ENCODE assay signal across 15 cellular contexts in the genomic region with DNA sequence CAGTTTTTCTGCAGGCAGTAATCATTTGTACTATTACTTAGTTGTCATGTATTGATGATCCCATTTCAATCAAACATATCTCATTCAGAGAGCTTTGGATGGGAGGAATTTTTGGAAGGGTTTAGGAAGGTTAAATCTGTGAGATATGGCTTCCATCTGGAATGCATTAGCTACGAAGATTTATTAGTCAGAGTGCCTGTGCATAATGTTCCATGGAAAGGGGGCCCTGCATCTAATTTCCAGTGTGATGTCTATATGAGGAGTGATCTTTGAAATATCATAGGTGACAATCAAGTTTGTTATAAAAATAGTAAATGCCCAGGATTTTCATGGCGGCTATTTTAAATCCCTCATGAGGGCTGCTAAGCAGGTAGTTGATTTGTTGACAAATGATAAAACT.
"Had no signal": no experiment of that assay in that cellular context is flagged by ENCODE, and none has a peak within 500 bp of the region (broad histone marks: within the 10 kb centered on the region; RNA-seq: fewer than 3 reads in every experiment).

No MANE protein-coding gene starts in this region.

- H3K36me3 ChIP-seq: esophagus squamous epithelium, heart left ventricle, right atrium auricular region, sigmoid colon had no signal

- DNase-seq: esophagus squamous epithelium; foreskin melanocyte; heart left ventricle; hippocampal formation; kidney glomerular epithelial cell; mammary epithelial cell; naive thymus-derived CD4-positive, alpha-beta T cell; sigmoid colon; stimulated activated CD4-positive, alpha-beta T cell treated with anti-CD3 and anti-CD28 coated beads, Interleukin-2, amount 100 ng/mL, for 24 hours; stimulated activated naive CD4-positive, alpha-beta T cell treated with Interleukin-2 at 50 U/mL for 16 hours; trophoblast cell had no signal

- H3K36me3 Mint-ChIP-seq: naive thymus-derived CD4-positive, alpha-beta T cell had no signal

- H3K4me3 ChIP-seq: esophagus squamous epithelium, heart left ventricle, right atrium auricular region, sigmoid colon, skin epidermis had no signal

- H3K27ac Mint-ChIP-seq: dendritic cell treated with granulocyte-macrophage colony-stimulating factor and Interleukin-4, amounts not matched to agents 40 ng/mL and 50 ng/mL, for 4 days; naive thymus-derived CD4-positive, alpha-beta T cell had no signal

- H3K9me3 ChIP-seq: esophagus squamous epithelium, heart left ventricle, right atrium auricular region, sigmoid colon had no signal

- H3K9me3 Mint-ChIP-seq: dendritic cell treated with granulocyte-macrophage colony-stimulating factor and Interleukin-4, amounts not matched to agents 40 ng/mL and 50 ng/mL, for 4 days had no signal

- ATAC-seq: heart left ventricle; left lobe of liver; naive thymus-derived CD4-positive, alpha-beta T cell had no signal

- H3K27ac ChIP-seq: esophagus squamous epithelium, heart left ventricle, right atrium auricular region, sigmoid colon, skin epidermis had no signal

- H3K4me3 Mint-ChIP-seq: dendritic cell treated with granulocyte-macrophage colony-stimulating factor and Interleukin-4, amounts not matched to agents 40 ng/mL and 50 ng/mL, for 4 days; naive thymus-derived CD4-positive, alpha-beta T cell had no signal

- H3K27me3 ChIP-seq: esophagus squamous epithelium, heart left ventricle, right atrium auricular region, sigmoid colon had no signal
